ENCODE assay signal across 23 cellular contexts in the genomic region with DNA sequence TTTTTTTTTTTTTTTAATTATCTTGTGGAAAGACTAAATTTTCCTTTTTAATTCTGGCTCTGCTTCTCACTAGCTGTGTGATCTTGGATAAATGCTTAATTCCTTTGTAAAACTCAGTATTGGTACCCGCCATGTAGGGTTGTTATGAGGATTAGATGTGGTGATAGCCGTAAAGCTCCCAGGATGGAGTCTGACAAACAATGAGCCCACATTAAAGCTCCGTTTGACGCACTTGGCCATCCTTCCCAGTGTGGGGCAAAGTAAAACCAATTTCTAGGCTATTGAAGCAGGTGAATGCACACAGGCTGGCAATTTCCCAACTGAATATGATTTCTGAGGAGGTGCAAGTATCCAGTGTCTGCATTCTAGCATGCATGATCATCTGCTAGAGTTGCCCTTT.
A peak's percentile ranks its signal among the peaks of the same experiment; 100 is the strongest.
DNase-seq lines count a peak whose midpoint lies in the region; ATAC-seq, FAIRE-seq and TF ChIP-seq lines count a peak whose summit lies in the region.
"Had no signal": no experiment of that assay in that cellular context is flagged by ENCODE, and none has a peak within 500 bp of the region (broad histone marks: within the 10 kb centered on the region; RNA-seq: fewer than 3 reads in every experiment).

No MANE protein-coding gene starts in this region.

- CTCF ChIA-PET in HEK293 (lab: Yijun Ruan, JAX): interaction anchor here (2.8 kb wide), 1 partner anchor 8 kb away, joined by 7 read pairs; no protein-coding TSS in a partner anchor

- no peak overlapping the region for H3K4me3 ChIP-seq in HEK293 (ENCODE audit: low read depth, low read length)
- H3K4me3 ChIP-seq: A549, right lobe of liver had no signal

- no peaks in the 10 kb centered on the region for H3K36me3 ChIP-seq in HEK293 (ENCODE audit: control insufficient read depth in 2 of 2, insufficient read depth in 1 of 2, low read length in 2 of 2)
- H3K36me3 ChIP-seq: neutrophil, right lobe of liver had no signal

- no peaks in the 10 kb centered on the region for H3K9me3 ChIP-seq in HEK293 (ENCODE audit: control insufficient read depth, insufficient read depth, low read depth, low read length)
- H3K9me3 ChIP-seq: A549, neutrophil, right lobe of liver, SK-N-SH had no signal

- H3K4me1 ChIP-seq in HEK293 (ENCODE audit: control insufficient read depth, insufficient read depth, low read length): peaks cover 7% of the 10 kb centered on the region
- H3K4me1 ChIP-seq: right lobe of liver had no signal

- no peak overlapping the region for H3K27ac ChIP-seq in HEK293 (ENCODE audit: extremely low read depth, low read depth, low read length)
- H3K27ac ChIP-seq in cingulate gyrus (ENCODE audit: low read depth, low read length): peak overlapping the region; percentile 0
- H3K27ac ChIP-seq: A549, neutrophil, right lobe of liver, RWPE1 had no signal

- no peak for TF ChIP-seq POLR2A in H54 (IDR thresholded peaks at IDR 0.05; ENCODE audit: low read depth, low read length)

- peak; percentile 25 for DNase-seq in NCI-H2029 treated with DMSO at 0.1 percent for 48 hours (lab: John Stamatoyannopoulos, UW)
- DNase-seq in NCI-H2029 (lab: John Stamatoyannopoulos, UW): no peak
- peak; percentile 49 for DNase-seq in NCI-H2227 treated with DMSO at 0.1 percent for 48 hours (lab: John Stamatoyannopoulos, UW)
- no peak for DNase-seq in H54 (ENCODE audit: insufficient read length, low spot score)
- DNase-seq in activated gamma-delta T cell (lab: John Stamatoyannopoulos, UW): no peak
- DNase-seq: activated CD4-positive, alpha-beta T cell treated with anti-CD3 and anti-CD28 coated beads for 1 hour; activated CD8-positive, alpha-beta T cell treated with anti-CD3 and anti-CD28 coated beads, Interleukin-2, amount 10 ng/mL, durations not matched to agents 7 days and 5 days; CD8-positive, alpha-beta T cell; hippocampal formation; NCI-H187 treated with DMSO at 0.1 percent for 48 hours; NCI-H82; right lobe of liver; SK-N-SH; stimulated activated CD4-positive, alpha-beta T cell treated with anti-CD3 and anti-CD28 coated beads, Interleukin-12 subunit alpha, Interleukin-12 subunit beta, amount 100 ng/mL, for 4 hours; stimulated activated CD4-positive, alpha-beta T cell treated with anti-CD3 and anti-CD28 coated beads, Interleukin-4, amount 100 ng/mL, for 1 hour; T-helper 2 cell had no signal

- POLR2A ChIA-PET in HEK293 (lab: Yijun Ruan, JAX): no interaction called here

- ATAC-seq in GM18498 (IDR thresholded peaks at IDR 0.05; ENCODE audit: unreplicated experiment): no peak
- ATAC-seq: A549; activated CD8-positive, alpha-beta T cell treated with anti-CD3 and anti-CD28 coated beads, Interleukin-2, amount 10 ng/mL, durations not matched to agents 7 days and 5 days; CD8-positive, alpha-beta T cell; HCT116; right lobe of liver had no signal

- TF ChIP-seq CTCF in HEK293 (tag by site-specific recombination; IDR thresholded peaks at IDR 0.05): no peak

- no peak for FAIRE-seq in H54 (lab: Jason Lieb, UNC)
- FAIRE-seq: A549 had no signal

TF ChIP-seq in HEK293, 187 proteins besides CTCF, POLR2A, EP300 and RAD21:
- TF ChIP-seq ZIC2 (tag by site-specific recombination; IDR thresholded peaks at IDR 0.05): 0 out of 2 replicates have a peak, but pooled peaks have one; percentile 26
- no peak for TF ChIP-seq ZNF776 (tag by site-specific recombination; IDR thresholded peaks at IDR 0.05; ENCODE audit: borderline replicate concordance)
- no peak for TF ChIP-seq ZNF155 (tag by site-specific recombination; IDR thresholded peaks at IDR 0.05)
- no peak for TF ChIP-seq HOXC10 (CRISPR knock-in tag; IDR thresholded peaks at IDR 0.05)
- TF ChIP-seq, protein P1, sequence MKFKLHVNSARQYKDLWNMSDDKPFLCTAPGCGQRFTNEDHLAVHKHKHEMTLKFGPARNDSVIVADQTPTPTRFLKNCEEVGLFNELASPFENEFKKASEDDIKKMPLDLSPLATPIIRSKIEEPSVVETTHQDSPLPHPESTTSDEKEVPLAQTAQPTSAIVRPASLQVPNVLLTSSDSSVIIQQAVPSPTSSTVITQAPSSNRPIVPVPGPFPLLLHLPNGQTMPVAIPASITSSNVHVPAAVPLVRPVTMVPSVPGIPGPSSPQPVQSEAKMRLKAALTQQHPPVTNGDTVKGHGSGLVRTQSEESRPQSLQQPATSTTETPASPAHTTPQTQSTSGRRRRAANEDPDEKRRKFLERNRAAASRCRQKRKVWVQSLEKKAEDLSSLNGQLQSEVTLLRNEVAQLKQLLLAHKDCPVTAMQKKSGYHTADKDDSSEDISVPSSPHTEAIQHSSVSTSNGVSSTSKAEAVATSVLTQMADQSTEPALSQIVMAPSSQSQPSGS (tag by site-specific recombination; IDR thresholded peaks at IDR 0.05; ENCODE audit: low read depth): no peak
- TF ChIP-seq ZNF366 (tag by site-specific recombination; conservative IDR thresholded peaks at IDR 0.05): no peak
- TF ChIP-seq, protein P2, sequence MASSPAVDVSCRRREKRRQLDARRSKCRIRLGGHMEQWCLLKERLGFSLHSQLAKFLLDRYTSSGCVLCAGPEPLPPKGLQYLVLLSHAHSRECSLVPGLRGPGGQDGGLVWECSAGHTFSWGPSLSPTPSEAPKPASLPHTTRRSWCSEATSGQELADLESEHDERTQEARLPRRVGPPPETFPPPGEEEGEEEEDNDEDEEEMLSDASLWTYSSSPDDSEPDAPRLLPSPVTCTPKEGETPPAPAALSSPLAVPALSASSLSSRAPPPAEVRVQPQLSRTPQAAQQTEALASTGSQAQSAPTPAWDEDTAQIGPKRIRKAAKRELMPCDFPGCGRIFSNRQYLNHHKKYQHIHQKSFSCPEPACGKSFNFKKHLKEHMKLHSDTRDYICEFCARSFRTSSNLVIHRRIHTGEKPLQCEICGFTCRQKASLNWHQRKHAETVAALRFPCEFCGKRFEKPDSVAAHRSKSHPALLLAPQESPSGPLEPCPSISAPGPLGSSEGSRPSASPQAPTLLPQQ (tag by site-specific recombination; IDR thresholded peaks at IDR 0.05): no peak
- TF ChIP-seq, protein P3, sequence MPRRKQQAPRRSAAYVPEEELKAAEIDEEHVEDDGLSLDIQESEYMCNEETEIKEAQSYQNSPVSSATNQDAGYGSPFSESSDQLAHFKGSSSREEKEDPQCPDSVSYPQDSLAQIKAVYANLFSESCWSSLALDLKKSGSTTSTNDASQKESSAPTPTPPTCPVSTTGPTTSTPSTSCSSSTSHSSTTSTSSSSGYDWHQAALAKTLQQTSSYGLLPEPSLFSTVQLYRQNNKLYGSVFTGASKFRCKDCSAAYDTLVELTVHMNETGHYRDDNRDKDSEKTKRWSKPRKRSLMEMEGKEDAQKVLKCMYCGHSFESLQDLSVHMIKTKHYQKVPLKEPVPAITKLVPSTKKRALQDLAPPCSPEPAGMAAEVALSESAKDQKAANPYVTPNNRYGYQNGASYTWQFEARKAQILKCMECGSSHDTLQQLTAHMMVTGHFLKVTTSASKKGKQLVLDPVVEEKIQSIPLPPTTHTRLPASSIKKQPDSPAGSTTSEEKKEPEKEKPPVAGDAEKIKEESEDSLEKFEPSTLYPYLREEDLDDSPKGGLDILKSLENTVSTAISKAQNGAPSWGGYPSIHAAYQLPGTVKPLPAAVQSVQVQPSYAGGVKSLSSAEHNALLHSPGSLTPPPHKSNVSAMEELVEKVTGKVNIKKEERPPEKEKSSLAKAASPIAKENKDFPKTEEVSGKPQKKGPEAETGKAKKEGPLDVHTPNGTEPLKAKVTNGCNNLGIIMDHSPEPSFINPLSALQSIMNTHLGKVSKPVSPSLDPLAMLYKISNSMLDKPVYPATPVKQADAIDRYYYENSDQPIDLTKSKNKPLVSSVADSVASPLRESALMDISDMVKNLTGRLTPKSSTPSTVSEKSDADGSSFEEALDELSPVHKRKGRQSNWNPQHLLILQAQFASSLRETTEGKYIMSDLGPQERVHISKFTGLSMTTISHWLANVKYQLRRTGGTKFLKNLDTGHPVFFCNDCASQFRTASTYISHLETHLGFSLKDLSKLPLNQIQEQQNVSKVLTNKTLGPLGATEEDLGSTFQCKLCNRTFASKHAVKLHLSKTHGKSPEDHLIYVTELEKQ (tag by site-specific recombination; IDR thresholded peaks at IDR 0.05; ENCODE audit: borderline replicate concordance): no peak
- no peak for TF ChIP-seq ZNF37A (tag by site-specific recombination; IDR thresholded peaks at IDR 0.05)

Comparison
In these comparisons a context has a peak if more than half of its experiments do, and no peak if none do; other contexts are left out.
1. DNase-seq: peak in NCI-H2029 treated with DMSO at 0.1 percent for 48 hours (single experiment) and NCI-H2227 treated with DMSO at 0.1 percent for 48 hours (single experiment); none in NCI-H2029 (single experiment), H54 (single experiment) and activated gamma-delta T cell (single experiment).